Comparison of ENCODE assay signal across 8 cellular contexts in genomic region chr10:110077436-110078120, GRCh38.
A peak's percentile ranks its signal among the peaks of the same experiment; 100 is the strongest.
DNase-seq lines count a peak whose midpoint lies in the region; ATAC-seq, FAIRE-seq and TF ChIP-seq lines count a peak whose summit lies in the region.

No MANE protein-coding gene starts in this region.

- ATAC-seq in GM21423 (IDR thresholded peaks at IDR 0.05; ENCODE audit: unreplicated experiment), result no peak

- in situ Hi-C loops in G401 (cut with HindIII; ENCODE audit: low sequenced_read_pairs), result no loop called here

- H3K36me3 ChIP-seq in small intestine (ENCODE audit: control insufficient read depth in 2 of 2, insufficient read depth in 2 of 2, low read length in 2 of 2), result no peaks in the 10 kb centered on the region

- WGBS in small intestine, 3 donors, result 46 to 54% (median 50%) methylated on average over 5 of the region's 5 CpGs

- DNase-seq in H54 (ENCODE audit: insufficient read length, low spot score) (no peak), SKM-1 treated with dmso at 0.1 percent for 144 hours (lab: John Stamatoyannopoulos, UW; ENCODE audit: unreplicated experiment) (peak; percentile 92), foreskin melanocyte (peak; percentile 98), small intestine (no peak), NCI-H1092 (lab: John Stamatoyannopoulos, UW) (no peak), G401 (ENCODE audit: low spot score) (no peak)
- no peak for DNase-seq in stimulated activated naive CD4-positive, alpha-beta T cell treated with Interleukin-2 at 50 U/mL for 16 hours (lab: John Stamatoyannopoulos, UW)

- FAIRE-seq in H54 (lab: Jason Lieb, UNC) (peak; percentile 64), small intestine (lab: Jason Lieb, UNC) (no peak)

- no peak for TF ChIP-seq POLR2A in H54 (IDR thresholded peaks at IDR 0.05; ENCODE audit: low read depth, low read length)

- H3K9me3 ChIP-seq in small intestine (ENCODE audit: control insufficient read depth, low read depth), result no peaks in the 10 kb centered on the region

- peaks cover 0 to 27% of the 10 kb centered on the region in 2 donors for H3K4me1 ChIP-seq in small intestine (ENCODE audit: control insufficient read depth in 2 of 2, insufficient read depth in 1 of 2, low read depth in 1 of 2, low read length in 1 of 2)

- H3K4me3 ChIP-seq in small intestine (ENCODE audit: low read depth in 1 of 2, low read length in 2 of 2), result peak overlapping the region in 1 of 2 donors; percentile 1

- peak overlapping the region; percentile 55 to 86 for H3K27ac ChIP-seq in small intestine (ENCODE audit: low read depth in 1 of 2, low read length in 1 of 2)

- H3K27me3 ChIP-seq in small intestine (ENCODE audit: control insufficient read depth in 2 of 2, insufficient read depth in 2 of 2, low read length in 2 of 2), result no peaks in the 10 kb centered on the region

Comparison
In these comparisons a context has a peak if more than half of its experiments do, and no peak if none do; other contexts are left out.
1. DNase-seq: peak in SKM-1 treated with dmso at 0.1 percent for 144 hours (single experiment) and foreskin melanocyte (single experiment); none in H54 (single experiment), small intestine (single experiment), NCI-H1092 (single experiment), G401 (single experiment) and stimulated activated naive CD4-positive, alpha-beta T cell treated with Interleukin-2 at 50 U/mL for 16 hours (single experiment).